In the genomic region with DNA sequence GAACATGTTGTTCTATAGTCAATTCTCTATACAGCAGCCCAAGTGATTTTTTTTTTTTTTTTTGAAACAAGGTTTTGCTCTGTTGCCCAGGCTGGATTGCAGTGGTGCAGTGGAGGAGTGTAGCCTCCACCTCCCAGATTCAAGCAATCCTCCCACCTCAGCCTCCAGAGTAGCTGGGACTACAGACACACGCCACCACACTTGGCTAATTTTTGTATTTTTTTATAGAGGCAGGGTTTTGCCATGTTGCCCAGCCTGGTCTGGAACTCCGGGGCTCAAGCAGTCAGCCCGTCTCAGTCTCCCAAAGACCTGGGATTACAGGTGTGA, we compare ENCODE assay signal across 3 cellular contexts.
TF ChIP-seq lines count a peak whose summit lies in the region.

No MANE protein-coding gene starts in this region.

TF ChIP-seq in A549, 52 proteins besides CTCF, POLR2A, EP300 and RAD21:
- TF ChIP-seq KDM1A (IDR thresholded peaks at IDR 0.05; ENCODE audit: low read depth), result no peak
- no peak for TF ChIP-seq NPAS2 (CRISPR knock-in tag; IDR thresholded peaks at IDR 0.05; ENCODE audit: borderline replicate concordance)
- no peak for TF ChIP-seq NR3C1 (IDR thresholded peaks at IDR 0.05)
- TF ChIP-seq CBX2 (IDR thresholded peaks at IDR 0.05; ENCODE audit: borderline replicate concordance, low read depth), result no peak
- no peak for TF ChIP-seq PHF8 (IDR thresholded peaks at IDR 0.05; ENCODE audit: borderline replicate concordance, low read depth)
- TF ChIP-seq ZNF302 (CRISPR knock-in tag; IDR thresholded peaks at IDR 0.05), result no peak
- TF ChIP-seq NFE2L2 (conservative IDR thresholded peaks at IDR 0.05; ENCODE audit: low read length), result no peak
- TF ChIP-seq HEYL (CRISPR knock-in tag; IDR thresholded peaks at IDR 0.05), result no peak
- TF ChIP-seq HDAC2 (IDR thresholded peaks at IDR 0.05), result no peak
- TF ChIP-seq ZSCAN20 (CRISPR knock-in tag; IDR thresholded peaks at IDR 0.05), result no peak
- TF ChIP-seq BHLHE40 (IDR thresholded peaks at IDR 0.05; ENCODE audit: low read depth, low read length), result no peak
- TF ChIP-seq KDM5A (IDR thresholded peaks at IDR 0.05), result no peak
- no peak for TF ChIP-seq ATOH8 (CRISPR knock-in tag; IDR thresholded peaks at IDR 0.05; ENCODE audit: low read depth)
- TF ChIP-seq RARB (CRISPR knock-in tag; IDR thresholded peaks at IDR 0.05), result no peak
- TF ChIP-seq CHD4 (IDR thresholded peaks at IDR 0.05; ENCODE audit: borderline replicate concordance), result no peak
- no peak for TF ChIP-seq HOXB13 (CRISPR knock-in tag; IDR thresholded peaks at IDR 0.05; ENCODE audit: low read depth)

TF ChIP-seq in HCT116, 20 proteins besides CTCF, POLR2A, EP300 and RAD21:
- no peak for TF ChIP-seq EZH2 (IDR thresholded peaks at IDR 0.05)
- no peak for TF ChIP-seq REST (IDR thresholded peaks at IDR 0.05; ENCODE audit: low read depth)
- no peak for TF ChIP-seq CEBPB (IDR thresholded peaks at IDR 0.05; ENCODE audit: low read depth)
- TF ChIP-seq SIN3A (IDR thresholded peaks at IDR 0.05; ENCODE audit: low read depth), result no peak
- TF ChIP-seq TCF7L2 (IDR thresholded peaks at IDR 0.05; ENCODE audit: borderline replicate concordance, extremely low read depth, insufficient read depth, insufficient read length), result no peak
- TF ChIP-seq EZH2phosphoT487 (IDR thresholded peaks at IDR 0.05; ENCODE audit: borderline replicate concordance), result no peak

TF ChIP-seq in endothelial cell of umbilical vein, 7 proteins besides CTCF, POLR2A, EP300 and RAD21:
- TF ChIP-seq EZH2 (IDR thresholded peaks at IDR 0.05; ENCODE audit: borderline replicate concordance, low read depth, low read length, severe bottlenecking), result no peak
- TF ChIP-seq MYC (IDR thresholded peaks at IDR 0.05; ENCODE audit: low read depth, low read length), result no peak
- TF ChIP-seq, protein P1, sequence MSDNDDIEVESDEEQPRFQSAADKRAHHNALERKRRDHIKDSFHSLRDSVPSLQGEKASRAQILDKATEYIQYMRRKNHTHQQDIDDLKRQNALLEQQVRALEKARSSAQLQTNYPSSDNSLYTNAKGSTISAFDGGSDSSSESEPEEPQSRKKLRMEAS (IDR thresholded peaks at IDR 0.05; ENCODE audit: insufficient read depth, insufficient read length), result no peak
- no peak for TF ChIP-seq POLR2AphosphoS5 (IDR thresholded peaks at IDR 0.05; ENCODE audit: insufficient read depth, low read depth, low read length)
- no peak for TF ChIP-seq GATA2 (IDR thresholded peaks at IDR 0.05; ENCODE audit: insufficient read depth, insufficient read length, low read depth, low read length)
- TF ChIP-seq JUN (IDR thresholded peaks at IDR 0.05; ENCODE audit: borderline replicate concordance, insufficient read depth, insufficient read length, low read depth), result no peak
- no peak for TF ChIP-seq FOS (IDR thresholded peaks at IDR 0.05; ENCODE audit: borderline replicate concordance, insufficient read depth, low read length)
